In genomic region chr1:231796141-231796540, GRCh38 we compare ENCODE assay signal across 17 cellular contexts.
DNase-seq lines count a peak whose midpoint lies in the region; ATAC-seq and TF ChIP-seq lines count a peak whose summit lies in the region.
"Had no signal": no experiment of that assay in that cellular context is flagged by ENCODE, and none has a peak within 500 bp of the region (broad histone marks: within the 10 kb centered on the region; RNA-seq: fewer than 3 reads in every experiment).

No MANE protein-coding gene starts in this region.

- no peak overlapping the region for H3K27ac ChIP-seq in smooth muscle cell (ENCODE audit: low read depth)
- H3K27ac ChIP-seq: 22Rv1; BLaER1 treated with 17β-estradiol and CSF1 and Interleukin-3, amounts not matched to agents 10 nM and 100 nM had no signal

- H3K9me3 ChIP-seq in smooth muscle cell (replicated peaks; ENCODE audit: low read depth) = no peaks in the 10 kb centered on the region

- DNase-seq in NCI-H1417 (lab: John Stamatoyannopoulos, UW) (peak in 2 of 3 experiments; percentile 18 to 54), NCI-H1417 treated with DMSO at 0.1 percent for 48 hours (lab: John Stamatoyannopoulos, UW) (no peak), NCI-H69 (lab: John Stamatoyannopoulos, UW) (peak; percentile 33), astrocyte of the hippocampus (ENCODE audit: low read depth, low spot score) (peak; percentile 43), GDM1 (lab: John Stamatoyannopoulos, UW) (no peak), smooth muscle cell (lab: John Stamatoyannopoulos, UW; ENCODE audit: unreplicated experiment) (no peak)
- DNase-seq: AML-193; CD4-positive, CD25-positive, alpha-beta regulatory T cell; DMS53; GOT3; H9 had no signal

- WGBS in smooth muscle cell (ENCODE audit: low lambda C conversion rate) = 93% methylated on average over 6 of the region's 6 CpGs

- no peak overlapping the region for H3K4me2 ChIP-seq in smooth muscle cell
- H3K4me2 ChIP-seq: BLaER1 treated with 17β-estradiol and CSF1 and Interleukin-3, amounts not matched to agents 10 nM and 100 nM had no signal

- no peak for TF ChIP-seq CTCF in smooth muscle cell (IDR thresholded peaks at IDR 0.05; ENCODE audit: borderline replicate concordance, insufficient read depth, poor library complexity, severe bottlenecking)

- H3K4me3 ChIP-seq in smooth muscle cell = no peak overlapping the region
- H3K4me3 ChIP-seq: BLaER1 treated with 17β-estradiol and CSF1 and Interleukin-3, amounts not matched to agents 10 nM and 100 nM; GM12878 had no signal

- no peaks in the 10 kb centered on the region for H3K36me3 ChIP-seq in smooth muscle cell (ENCODE audit: low read depth)

- H3K9ac ChIP-seq in smooth muscle cell (ENCODE audit: low read depth) = no peak overlapping the region
- H3K9ac ChIP-seq: BLaER1 treated with 17β-estradiol and CSF1 and Interleukin-3, amounts not matched to agents 10 nM and 100 nM had no signal

- no peaks in the 10 kb centered on the region for H3K79me2 ChIP-seq in smooth muscle cell (ENCODE audit: low read depth)

- no peaks in the 10 kb centered on the region for H4K20me1 ChIP-seq in smooth muscle cell (ENCODE audit: low read depth)
- H4K20me1 ChIP-seq: BLaER1 treated with 17β-estradiol and CSF1 and Interleukin-3, amounts not matched to agents 10 nM and 100 nM had no signal

- no peak overlapping the region for H2AFZ ChIP-seq in smooth muscle cell (ENCODE audit: low read depth)

- H3K4me1 ChIP-seq in smooth muscle cell (ENCODE audit: low read depth) = no peaks in the 10 kb centered on the region
- H3K4me1 ChIP-seq: BLaER1 treated with 17β-estradiol and CSF1 and Interleukin-3, amounts not matched to agents 10 nM and 100 nM had no signal

- no peaks in the 10 kb centered on the region for H3F3A ChIP-seq in smooth muscle cell (ENCODE audit: low read depth)

- no peak for ATAC-seq in GM21526 (IDR thresholded peaks at IDR 0.05; ENCODE audit: low FRiP score, unreplicated experiment)
- ATAC-seq in GM21717 (IDR thresholded peaks at IDR 0.05; ENCODE audit: unreplicated experiment) = no peak
- ATAC-seq: GM12878, HepG2 had no signal

- no peaks in the 10 kb centered on the region for H3K27me3 ChIP-seq in smooth muscle cell (ENCODE audit: low read depth)
- H3K27me3 ChIP-seq: BLaER1 treated with 17β-estradiol and CSF1 and Interleukin-3, amounts not matched to agents 10 nM and 100 nM had no signal

Comparison
In these comparisons a context has a peak if more than half of its experiments do, and no peak if none do; other contexts are left out.
1. DNase-seq: peak in NCI-H1417 (2 of 3), NCI-H69 (single experiment) and astrocyte of the hippocampus (single experiment); none in NCI-H1417 treated with DMSO at 0.1 percent for 48 hours (single experiment), GDM1 (single experiment) and smooth muscle cell (single experiment).